In the genomic region with DNA sequence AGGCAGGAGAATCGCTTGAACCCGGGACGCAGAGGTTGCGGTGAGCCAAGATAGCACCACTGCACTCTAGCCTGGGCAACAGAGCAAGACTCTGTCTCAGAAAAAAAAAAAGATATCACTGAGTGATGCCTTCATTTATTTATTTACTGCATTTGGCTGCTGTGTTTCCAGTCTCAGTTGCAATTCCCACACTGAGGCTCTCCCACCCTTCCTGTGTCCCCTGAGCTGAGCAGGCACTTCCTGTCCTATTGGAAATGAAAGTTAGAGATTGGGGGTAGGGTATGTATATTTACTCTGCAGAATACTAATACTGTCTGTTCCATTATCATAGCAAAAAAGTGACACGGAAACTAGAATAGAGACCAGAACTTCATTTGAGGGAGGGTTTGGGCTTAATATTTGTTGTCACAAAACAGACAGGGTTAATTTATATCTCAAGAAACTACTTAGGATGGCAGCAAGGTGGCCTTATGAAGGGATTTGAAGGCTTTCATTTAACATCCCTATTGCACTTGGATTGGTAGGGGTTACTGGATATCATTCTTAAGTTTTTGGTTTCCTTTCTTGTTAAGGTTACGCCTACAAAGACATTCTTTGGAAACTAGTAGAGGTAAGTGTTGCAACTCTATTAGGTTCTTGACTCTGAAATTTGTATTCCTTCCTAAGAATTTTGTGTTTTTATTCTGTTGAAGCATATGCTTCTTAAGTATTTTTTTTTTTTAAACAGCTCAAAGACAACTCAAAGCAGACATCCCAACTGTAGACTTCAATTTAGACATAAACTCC, we compare ENCODE assay signal across 1 cellular context.
TF ChIP-seq lines count a peak whose summit lies in the region.

No MANE protein-coding gene starts in this region.

TF ChIP-seq in HCT116, 20 proteins besides CTCF, POLR2A, EP300 and RAD21 (continued from another document):
- TF ChIP-seq, protein P1, sequence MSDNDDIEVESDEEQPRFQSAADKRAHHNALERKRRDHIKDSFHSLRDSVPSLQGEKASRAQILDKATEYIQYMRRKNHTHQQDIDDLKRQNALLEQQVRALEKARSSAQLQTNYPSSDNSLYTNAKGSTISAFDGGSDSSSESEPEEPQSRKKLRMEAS (IDR thresholded peaks at IDR 0.05) = no peak
